ENCODE assay signal across 15 cellular contexts in genomic region chr1:47323475-47324105, GRCh38.
A peak's percentile ranks its signal among the peaks of the same experiment; 100 is the strongest.
DNase-seq lines count a peak whose midpoint lies in the region; ATAC-seq and FAIRE-seq lines count a peak whose summit lies in the region.
"Had no signal": no experiment of that assay in that cellular context is flagged by ENCODE, and none has a peak within 500 bp of the region (broad histone marks: within the 10 kb centered on the region; RNA-seq: fewer than 3 reads in every experiment).

No MANE protein-coding gene starts in this region.

- no peaks in the 10 kb centered on the region for H3K36me3 ChIP-seq in neuron (ENCODE audit: insufficient read depth, low read length)
- H3K36me3 ChIP-seq: BE2C, cardiac muscle cell, spleen had no signal

- H2AFZ ChIP-seq in neuron (ENCODE audit: low read depth, low read length): peak overlapping the region; percentile 81

- H3K4me1 ChIP-seq in neuron (ENCODE audit: insufficient read depth, low read length): peaks cover 3% of the 10 kb centered on the region
- H3K4me1 ChIP-seq: BE2C, spleen had no signal

- no peak for ATAC-seq in GM18511 (IDR thresholded peaks at IDR 0.05; ENCODE audit: unreplicated experiment)
- no peak for ATAC-seq in activated CD4-positive, CD25-positive, alpha-beta regulatory T cell treated with anti-CD3 and anti-CD28 coated beads, Interleukin-2, amount 50 U/mL, for 24 hours
- ATAC-seq: activated CD4-positive, alpha-beta T cell treated with anti-CD3 and anti-CD28 coated beads for 36 hours had no signal

- FAIRE-seq in colon (lab: Jason Lieb, UNC): peak; percentile 94

- DNase-seq in DMS53 (lab: John Stamatoyannopoulos, UW) (peak; percentile 74), NCI-H774 (lab: John Stamatoyannopoulos, UW) (peak; percentile 46), NCI-H345 treated with DMSO at 0.1 percent for 48 hours (lab: John Stamatoyannopoulos, UW; ENCODE audit: unreplicated experiment) (no peak), T-helper 9 cell (no peak)
- DNase-seq: activated CD4-positive, alpha-beta T cell treated with anti-CD3 and anti-CD28 coated beads for 36 hours; activated naive CD8-positive, alpha-beta T cell treated with anti-CD3 and anti-CD28 coated beads for 36 hours; activated T-cell treated with anti-CD3 and anti-CD28 coated beads, Interleukin-2, amount 50 U/mL, for 24 hours; BE2C; EL; spleen had no signal

- no peaks in the 10 kb centered on the region for H3K27me3 ChIP-seq in neuron (ENCODE audit: insufficient read depth, low read length)
- H3K27me3 ChIP-seq: BE2C, cardiac muscle cell, spleen had no signal

- no peak overlapping the region for H3K4me3 ChIP-seq in neuron (ENCODE audit: low read length)
- H3K4me3 ChIP-seq: cardiac muscle cell, spleen had no signal

- H3K9me3 ChIP-seq in neuron (ENCODE audit: low read length): no peaks in the 10 kb centered on the region
- H3K9me3 ChIP-seq: BE2C, spleen had no signal

Comparison
In these comparisons a context has a peak if more than half of its experiments do, and no peak if none do; other contexts are left out.
1. DNase-seq: peak in DMS53 (single experiment) and NCI-H774 (single experiment); none in NCI-H345 treated with DMSO at 0.1 percent for 48 hours (single experiment) and T-helper 9 cell (single experiment).